Comparison of ENCODE assay signal across 2 cellular contexts in genomic region chr4:8185930-8186329, GRCh38.
TF ChIP-seq lines count a peak whose summit lies in the region.

No MANE protein-coding gene starts in this region.

TF ChIP-seq in SK-N-SH, 30 proteins besides CTCF, POLR2A, EP300 and RAD21 (continued from another document):
- TF ChIP-seq ZBTB33 (IDR thresholded peaks at IDR 0.05; ENCODE audit: borderline replicate concordance, low read depth) (no peak), TAF1 (IDR thresholded peaks at IDR 0.05; ENCODE audit: borderline replicate concordance, low read depth, low read length) (no peak)

TF ChIP-seq in SK-N-SH treated with all-trans-retinoic acid at 6 μM for 48 hours, 23 proteins besides CTCF, POLR2A, EP300 and RAD21 (continued from another document):
- TF ChIP-seq POU6F1 (CRISPR knock-in tag; IDR thresholded peaks at IDR 0.05; ENCODE audit: borderline replicate concordance, low read depth) (no peak), PPARA (CRISPR knock-in tag; IDR thresholded peaks at IDR 0.05; ENCODE audit: borderline replicate concordance) (no peak), ZNF70 (CRISPR knock-in tag; IDR thresholded peaks at IDR 0.05) (no peak), ISL1 (CRISPR knock-in tag; IDR thresholded peaks at IDR 0.05) (no peak)
